27 cellular contexts compared by ENCODE assay signal in genomic region chr13:80303225-80303811, GRCh38. TPM values are rescaled to one million over a fixed set of nuclear protein-coding genes. Genes with fewer than 3 reads are reported as not detected.
"Had no signal": no experiment of that assay in that cellular context is flagged by ENCODE, and none has a peak within 500 bp of the region (broad histone marks: within the 10 kb centered on the region; RNA-seq: fewer than 3 reads in every experiment).

No MANE protein-coding gene starts in this region.

- DNase-seq: activated CD4-positive, alpha-beta memory T cell treated with anti-CD3 and anti-CD28 coated beads for 36 hours; activated CD4-positive, alpha-beta T cell treated with anti-CD3 and anti-CD28 coated beads, Interleukin-2, amount 10 ng/mL, durations not matched to agents 7 days and 5 days; activated CD4-positive, CD25-positive, alpha-beta regulatory T cell treated with anti-CD3 and anti-CD28 coated beads, Interleukin-2, amount 50 U/mL, for 72 hours; activated CD8-positive, alpha-beta memory T cell treated with anti-CD3 and anti-CD28 coated beads for 24 hours; activated effector memory CD4-positive, alpha-beta T cell treated with anti-CD3 and anti-CD28 coated beads, Interleukin-2, amount 50 U/mL, for 16 hours; activated naive CD4-positive, alpha-beta T cell treated with anti-CD3 and anti-CD28 coated beads for 36 hours; activated naive CD8-positive, alpha-beta T cell treated with anti-CD3 and anti-CD28 coated beads for 36 hours; activated T-cell treated with anti-CD3 and anti-CD28 coated beads, Interleukin-2, amount 50 U/mL, for 4 hours; brain microvascular endothelial cell; Karpas-422; MM.1S; NCI-H1105; NCI-H1436; NCI-H1694 treated with DMSO at 0.1 percent for 48 hours; NCI-H2029 treated with DMSO at 0.1 percent for 48 hours; NCI-H510A treated with DMSO at 0.1 percent for 48 hours; NCI-H69; NK-92 treated with Interleukin-12 subunit alpha and Interleukin-12 subunit beta, amount 100 ng/mL, for 24 hours; OCI-M1; RPMI8226; SHP77 had no signal

- H3K4me1 ChIP-seq: SJSA1 had no signal

- H3K27ac ChIP-seq: brain microvascular endothelial cell, cardiac muscle cell, SJSA1 had no signal

- H3K9me3 ChIP-seq: SJSA1 had no signal

- H3K27me3 ChIP-seq: brain microvascular endothelial cell, cardiac muscle cell, SJSA1 had no signal

- H3K4me3 ChIP-seq: cardiac muscle cell, K562, SJSA1 had no signal

- H3K36me3 ChIP-seq: brain microvascular endothelial cell, cardiac muscle cell, SJSA1 had no signal

- ATAC-seq: activated T-cell treated with anti-CD3 and anti-CD28 coated beads, Interleukin-2, amount 50 U/mL, for 4 hours; K562; Panc1; SK-N-SH treated with all-trans-retinoic acid at 6 μM for 48 hours; WTC11 had no signal

RNA-seq across cellular contexts. Expression of gene SPRY2, which starts 37.6 kb away (rescaled TPM):
- total RNA-seq: activated CD4-positive, alpha-beta T cell treated with anti-CD3 and anti-CD28 coated beads, Interleukin-2, amount 10 ng/mL, durations not matched to agents 7 days and 5 days had no signal
